ENCODE assay signal across 21 cellular contexts in the genomic region with DNA sequence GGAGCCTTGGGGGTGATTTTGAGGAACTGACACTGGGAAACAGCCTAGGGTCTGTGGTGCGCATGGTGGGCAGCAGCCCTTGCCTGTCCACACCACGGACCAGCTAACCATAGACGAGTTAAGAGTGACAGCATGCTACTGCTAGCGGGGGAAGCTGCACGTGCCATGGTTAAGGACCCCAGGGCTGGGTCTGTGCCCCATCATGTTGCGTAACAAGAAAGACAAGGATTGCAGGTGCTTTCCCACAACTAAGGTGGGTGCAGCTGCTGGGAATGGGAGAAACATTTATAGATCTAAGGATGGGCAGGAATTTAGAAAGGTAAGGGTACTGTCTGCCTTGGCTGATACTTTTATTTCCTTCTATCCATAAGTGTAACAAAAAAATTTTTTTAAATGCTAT. TPM values are rescaled to one million over a fixed set of nuclear protein-coding genes. Genes with fewer than 3 reads are reported as not detected.
DNase-seq lines count a peak whose midpoint lies in the region; ATAC-seq and TF ChIP-seq lines count a peak whose summit lies in the region.
"Had no signal": no experiment of that assay in that cellular context is flagged by ENCODE, and none has a peak within 500 bp of the region (broad histone marks: within the 10 kb centered on the region; RNA-seq: fewer than 3 reads in every experiment).

No MANE protein-coding gene starts in this region.

- ATAC-seq in GM19351 (IDR thresholded peaks at IDR 0.05; ENCODE audit: unreplicated experiment), result no peak
- ATAC-seq: A549 had no signal

- no peaks in the 10 kb centered on the region for H3K36me3 Mint-ChIP-seq in dendritic cell treated with granulocyte-macrophage colony-stimulating factor and Interleukin-4, amounts not matched to agents 40 ng/mL and 50 ng/mL, for 4 days (ENCODE audit: low read depth)
- no peaks in the 10 kb centered on the region for H3K36me3 Mint-ChIP-seq in neural crest cell (ENCODE audit: low read depth)
- H3K36me3 Mint-ChIP-seq: CD14-positive monocyte; CD8-positive, alpha-beta memory T cell had no signal

- no peaks in the 10 kb centered on the region for H3K9me3 Mint-ChIP-seq in dendritic cell treated with granulocyte-macrophage colony-stimulating factor and Interleukin-4, amounts not matched to agents 40 ng/mL and 50 ng/mL, for 4 days
- H3K9me3 Mint-ChIP-seq in neural crest cell, result peaks cover 3% of the 10 kb centered on the region
- H3K9me3 Mint-ChIP-seq: CD4-positive, alpha-beta T cell; CD8-positive, alpha-beta memory T cell had no signal

- H3K27ac Mint-ChIP-seq in dendritic cell treated with granulocyte-macrophage colony-stimulating factor and Interleukin-4, amounts not matched to agents 40 ng/mL and 50 ng/mL, for 4 days, result peak overlapping the region; percentile 63
- H3K27ac Mint-ChIP-seq in neural crest cell (ENCODE audit: unreplicated experiment), result peak overlapping the region; percentile 23
- H3K27ac Mint-ChIP-seq: CD4-positive, alpha-beta T cell; CD8-positive, alpha-beta memory T cell had no signal

- DNase-seq in GDM1 (lab: John Stamatoyannopoulos, UW) (peak; percentile 38), MV-4-11 (lab: John Stamatoyannopoulos, UW) (peak; percentile 58), neural crest cell (ENCODE audit: low read depth, low spot score) (no peak), SIG-M5 treated with dmso at 0.1 percent for 504 hours (lab: John Stamatoyannopoulos, UW; ENCODE audit: unreplicated experiment) (no peak), anterior cingulate cortex (lab: John Stamatoyannopoulos, UW) (no peak)
- DNase-seq: 8988T; ACHN; AML-193; BE2C; CD4-positive, alpha-beta T cell; CD8-positive, alpha-beta memory T cell; DMS 273 treated with DMSO at 0.1 percent for 48 hours; DMS79 treated with DMSO at 0.1 percent for 48 hours; GOT3; H7; HCEC 1CT had no signal

- TF ChIP-seq CTCF in neural crest cell (conservative IDR thresholded peaks at IDR 0.05), result no peak

- no peak overlapping the region for H3K4me3 Mint-ChIP-seq in dendritic cell treated with granulocyte-macrophage colony-stimulating factor and Interleukin-4, amounts not matched to agents 40 ng/mL and 50 ng/mL, for 4 days
- H3K4me3 Mint-ChIP-seq in neural crest cell, result no peak overlapping the region
- H3K4me3 Mint-ChIP-seq: CD14-positive monocyte; CD4-positive, alpha-beta T cell; CD8-positive, alpha-beta memory T cell had no signal

- no peaks in the 10 kb centered on the region for H3K27me3 Mint-ChIP-seq in dendritic cell treated with granulocyte-macrophage colony-stimulating factor and Interleukin-4, amounts not matched to agents 40 ng/mL and 50 ng/mL, for 4 days
- H3K27me3 Mint-ChIP-seq in neural crest cell (ENCODE audit: low read depth), result no peaks in the 10 kb centered on the region
- H3K27me3 Mint-ChIP-seq: CD4-positive, alpha-beta T cell had no signal

- peaks cover 41% of the 10 kb centered on the region for H3K4me1 Mint-ChIP-seq in dendritic cell treated with granulocyte-macrophage colony-stimulating factor and Interleukin-4, amounts not matched to agents 40 ng/mL and 50 ng/mL, for 4 days (ENCODE audit: low read depth)
- peaks cover 10% of the 10 kb centered on the region for H3K4me1 Mint-ChIP-seq in neural crest cell

- intact Hi-C loops in dendritic cell treated with granulocyte-macrophage colony-stimulating factor and Interleukin-4, amounts not matched to agents 40 ng/mL and 50 ng/mL, for 4 days (cut with micrococcal nuclease), result no loop called here

RNA-seq across cellular contexts. Expression of a gene that starts 17.9 kb away (rescaled TPM):
- total RNA-seq in neural crest cell, result 0.09 TPM in 1 of 2 replicates, not detected in the other
- total RNA-seq: CD8-positive, alpha-beta memory T cell; G401 had no signal

Comparison
In these comparisons a context has a peak if more than half of its experiments do, and no peak if none do; other contexts are left out.
1. DNase-seq: peak in GDM1 (single experiment) and MV-4-11 (single experiment); none in neural crest cell (single experiment), SIG-M5 treated with dmso at 0.1 percent for 504 hours (single experiment) and anterior cingulate cortex (0 of 58).